8 cellular contexts compared by ENCODE assay signal in genomic region chr15:56731571-56731970, GRCh38. TPM values are rescaled to one million over a fixed set of nuclear protein-coding genes. Genes with fewer than 3 reads are reported as not detected.
DNase-seq lines count a peak whose midpoint lies in the region; ATAC-seq and TF ChIP-seq lines count a peak whose summit lies in the region.

No MANE protein-coding gene starts in this region.

- H4K20me1 ChIP-seq in DOHH2 (ENCODE audit: control insufficient read depth, insufficient read depth, low read depth, low read length): no peaks in the 10 kb centered on the region
- H4K20me1 ChIP-seq in fibroblast of lung (ENCODE audit: control insufficient read depth, extremely low read depth, insufficient read depth, low read length): no peaks in the 10 kb centered on the region

- no peak for ATAC-seq in T-cell (replicated peaks in 1 of 4)
- ATAC-seq in GM21381 (IDR thresholded peaks at IDR 0.05; ENCODE audit: unreplicated experiment): no peak

- H3K9me3 ChIP-seq in DOHH2 (ENCODE audit: control insufficient read depth, insufficient read depth, low read length) (peaks cover 12% of the 10 kb centered on the region), fibroblast of lung (ENCODE audit: control insufficient read depth, insufficient read depth, low read depth, low read length) (no peaks in the 10 kb centered on the region), skeletal muscle satellite cell (replicated peaks; ENCODE audit: low read length) (no peaks in the 10 kb centered on the region)

- H3K27ac ChIP-seq in DOHH2 (ENCODE audit: low read depth, low read length) (no peak overlapping the region), fibroblast of lung (ENCODE audit: insufficient read depth, low read length) (peak overlapping the region; percentile 86)

- H3K27me3 ChIP-seq in DOHH2 (ENCODE audit: control insufficient read depth, low read length): no peaks in the 10 kb centered on the region
- H3K27me3 ChIP-seq in fibroblast of lung (ENCODE audit: control insufficient read depth, insufficient read depth, low read length): no peaks in the 10 kb centered on the region
- H3K27me3 ChIP-seq in skeletal muscle satellite cell (ENCODE audit: control insufficient read depth, insufficient read depth, low read length): no peaks in the 10 kb centered on the region

- no peak overlapping the region for H2AFZ ChIP-seq in fibroblast of lung (ENCODE audit: low read length)

- H3K36me3 ChIP-seq in DOHH2 (ENCODE audit: control insufficient read depth, low read length) (peaks cover 49% of the 10 kb centered on the region), fibroblast of lung (ENCODE audit: control insufficient read depth, insufficient read depth, low read length) (no peaks in the 10 kb centered on the region), skeletal muscle satellite cell (ENCODE audit: insufficient read depth, low read length) (peaks cover 5% of the 10 kb centered on the region)

- peaks cover 18% of the 10 kb centered on the region for H3K36me3 Mint-ChIP-seq in T-cell

- H3K4me1 ChIP-seq in DOHH2 (ENCODE audit: control insufficient read depth, low read length) (peaks cover 62% of the 10 kb centered on the region), fibroblast of lung (ENCODE audit: control insufficient read depth, extremely low read depth, insufficient read depth, low read length) (peaks cover 4% of the 10 kb centered on the region), skeletal muscle satellite cell (ENCODE audit: control insufficient read depth, insufficient read depth, low read length) (peaks cover 33% of the 10 kb centered on the region)

- peaks cover 46 to 53% (median 51%) of the 10 kb centered on the region in 3 donors for H3K4me1 Mint-ChIP-seq in T-cell

- no peak overlapping the region for H3K9ac ChIP-seq in fibroblast of lung (ENCODE audit: insufficient read depth, low read length)
- H3K9ac ChIP-seq in skeletal muscle satellite cell (ENCODE audit: low read depth, low read length): peak overlapping the region; percentile 87

- peaks cover 0 to 4% (median 3%) of the 10 kb centered on the region in 3 donors for H3K9me3 Mint-ChIP-seq in T-cell

- TF ChIP-seq CTCF in DOHH2 (IDR thresholded peaks at IDR 0.05; ENCODE audit: low read depth, low read length, poor library complexity, severe bottlenecking): no peak
- no peak for TF ChIP-seq CTCF in fibroblast of lung (conservative IDR thresholded peaks at IDR 0.05 in 1 of 2, IDR thresholded peaks at IDR 0.05 in 1 of 2; ENCODE audit: low read depth in 1 of 2, low read length in 2 of 2)

- peak overlapping the region; percentile 92 to 96 (median 95) for H3K4me3 Mint-ChIP-seq in T-cell

- no peak for DNase-seq in T-cell
- no peak for DNase-seq in fibroblast of lung (ENCODE audit: low read depth in 2 of 2)
- no peak for DNase-seq in cerebellum (ENCODE audit: low spot score)
- no peak for DNase-seq in activated effector memory CD4-positive, alpha-beta T cell treated with anti-CD3 and anti-CD28 coated beads, Interleukin-2, amount 50 U/mL, for 16 hours
- no peak for DNase-seq in activated CD4-positive, CD25-positive, alpha-beta regulatory T cell (lab: John Stamatoyannopoulos, UW)

- H3K4me3 ChIP-seq in DOHH2 (ENCODE audit: low read length) (peak overlapping the region; percentile 91), fibroblast of lung (replicated peaks in 1 of 4; ENCODE audit: control extremely low read depth in 1 of 4, insufficient read depth in 1 of 4, low read depth in 3 of 4, low read length in 4 of 4) (peak overlapping the region; percentile 17 to 78 (median 72)), skeletal muscle satellite cell (ENCODE audit: low read length) (peak overlapping the region; percentile 77)

- H3K79me2 ChIP-seq in DOHH2 (ENCODE audit: control insufficient read depth, low read length) (peaks cover 65% of the 10 kb centered on the region), fibroblast of lung (ENCODE audit: control insufficient read depth, insufficient read depth, low read length) (peaks cover 57% of the 10 kb centered on the region)

- POLR2A ChIA-PET in T-cell (lab: Charles Lee): interaction anchor here in 1 of 2 donors (0.7 kb wide), 1 partner anchor 188 kb away, joined by 11 read pairs; no protein-coding TSS in a partner anchor

- no peaks in the 10 kb centered on the region for H3K27me3 Mint-ChIP-seq in T-cell

- no peaks in the 10 kb centered on the region for H3K9me2 ChIP-seq in DOHH2 (replicated peaks; ENCODE audit: control insufficient read depth, low read length)

- peak overlapping the region in 1 of 2 donors; percentile 93 for H3K27ac Mint-ChIP-seq in T-cell

- H3K4me2 ChIP-seq in DOHH2 (ENCODE audit: low read length): peak overlapping the region; percentile 97
- peak overlapping the region; percentile 99 for H3K4me2 ChIP-seq in fibroblast of lung (ENCODE audit: extremely low read depth, insufficient read depth, low read length)
- H3K4me2 ChIP-seq in skeletal muscle satellite cell (ENCODE audit: low read length): peak overlapping the region; percentile 84

- CTCF ChIA-PET in T-cell (lab: Charles Lee): no interaction called here

- H3F3A ChIP-seq in DOHH2 (ENCODE audit: control insufficient read depth, insufficient read depth): peaks cover 5% of the 10 kb centered on the region

RNA-seq across cellular contexts. Expression of gene ZNF280D, which starts 1.7 kb away (rescaled TPM):
- total RNA-seq in T-cell (10 to 100 TPM; 29.1 to 39.5 (median 32.4) TPM), fibroblast of lung (35.7 and 37.7 TPM in 2 replicates), cerebellum (108 TPM)
- polyA plus RNA-seq in fibroblast of lung: 11.0 and 11.9 TPM in 2 replicates
- 8.6 and 11.3 TPM in 2 replicates for polyA plus RNA-seq in fibroblast of lung (2012)
- polyA minus RNA-seq in fibroblast of lung (ENCODE audit: low replicate concordance): 0.59 and 2.2 TPM in 2 replicates
- 19.0 and 22.8 TPM in 2 replicates for total RNA-seq in skeletal muscle satellite cell (2012; rRNA removed)
